Comparison of ENCODE assay signal across 11 cellular contexts in the genomic region with DNA sequence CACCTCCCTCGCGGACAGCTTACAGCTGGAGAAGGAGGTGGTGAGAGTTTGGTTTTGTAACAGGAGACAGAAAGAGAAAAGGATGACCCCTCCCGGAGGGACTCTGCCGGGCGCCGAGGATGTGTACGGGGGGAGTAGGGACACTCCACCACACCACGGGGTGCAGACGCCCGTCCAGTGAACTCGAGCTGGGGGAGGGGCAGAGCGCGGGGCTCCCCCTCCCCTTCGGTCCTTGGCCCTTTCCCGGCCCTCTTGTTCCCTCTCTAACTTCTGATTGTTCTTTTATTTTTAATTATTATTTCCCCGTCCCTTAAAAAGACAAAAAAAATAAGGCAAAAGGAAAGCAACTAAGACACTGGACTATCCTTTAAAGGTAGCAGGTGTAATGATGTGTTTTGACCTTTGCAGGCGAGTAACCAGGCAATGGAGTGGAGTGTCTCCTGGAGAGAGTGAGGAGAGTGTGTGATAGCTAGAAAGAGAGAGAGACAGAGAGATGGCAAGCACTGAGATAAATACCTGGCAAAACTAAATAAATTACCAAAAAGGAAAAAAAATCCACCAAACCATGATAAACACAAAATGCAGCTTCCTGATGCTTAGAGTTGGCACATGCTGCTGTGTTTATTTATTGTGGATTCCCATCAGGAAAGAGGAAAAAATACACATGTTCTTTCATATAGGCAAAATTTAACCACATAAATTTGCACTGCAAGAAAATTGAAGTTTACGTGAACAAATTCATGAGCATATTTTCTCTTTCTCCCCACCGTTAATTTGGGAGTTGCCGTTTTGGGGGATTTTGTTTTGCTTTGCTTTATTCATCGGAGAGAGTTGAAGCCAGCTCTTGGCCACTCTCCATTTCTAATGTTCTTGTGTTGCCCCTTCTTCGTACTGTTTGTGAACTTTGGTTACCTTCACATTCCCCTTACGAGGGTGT. TPM values are rescaled to one million over a fixed set of nuclear protein-coding genes. Genes with fewer than 3 reads are reported as not detected.
DNase-seq lines count a peak whose midpoint lies in the region; ATAC-seq and TF ChIP-seq lines count a peak whose summit lies in the region.
"Had no signal": no experiment of that assay in that cellular context is flagged by ENCODE, and none has a peak within 500 bp of the region (broad histone marks: within the 10 kb centered on the region; RNA-seq: fewer than 3 reads in every experiment).

No MANE protein-coding gene starts in this region.

- no peak overlapping the region for H2BK120ac ChIP-seq in mesenchymal stem cell (ENCODE audit: low read depth, low read length)

- H3K27me3 ChIP-seq in right cardiac atrium (ENCODE audit: control insufficient read depth, insufficient read depth) (peaks cover 8% of the 10 kb centered on the region), upper lobe of right lung (peaks cover 80% of the 10 kb centered on the region), mesenchymal stem cell (ENCODE audit: control insufficient read depth in 1 of 2, insufficient read depth in 1 of 2, low read length in 2 of 2) (peaks cover 83 to 84% of the 10 kb centered on the region in 2 experiments)

- no peak overlapping the region for H3K14ac ChIP-seq in mesenchymal stem cell (ENCODE audit: low read length in 2 of 2)

- no peaks in the 10 kb centered on the region for H3K79me1 ChIP-seq in mesenchymal stem cell (replicated peaks; ENCODE audit: low read length, poor library complexity, severe bottlenecking)

- no peak overlapping the region for H2AK5ac ChIP-seq in mesenchymal stem cell (ENCODE audit: low read length, severe bottlenecking)

- no peak overlapping the region for H4K91ac ChIP-seq in mesenchymal stem cell (ENCODE audit: low read length)

- no peak overlapping the region for H3K18ac ChIP-seq in mesenchymal stem cell (ENCODE audit: low read depth in 1 of 2, low read length in 2 of 2)

- peak overlapping the region in 1 of 2 experiments; percentile 56 for H3K23ac ChIP-seq in mesenchymal stem cell (ENCODE audit: low read length in 2 of 2)

- TF ChIP-seq CTCF in upper lobe of right lung (IDR thresholded peaks at IDR 0.05) = no peak

- H3K36me3 ChIP-seq in SK-N-MC (ENCODE audit: insufficient read depth, low read length) (peaks cover 58% of the 10 kb centered on the region), upper lobe of right lung (no peaks in the 10 kb centered on the region), mesenchymal stem cell (ENCODE audit: control insufficient read depth in 1 of 2, insufficient read depth in 2 of 2, low read depth in 1 of 2, low read length in 2 of 2) (no peaks in the 10 kb centered on the region)
- H3K36me3 ChIP-seq: MG63 had no signal

- H3K4me1 ChIP-seq in right cardiac atrium (ENCODE audit: control insufficient read depth, insufficient read depth, low read length) = peaks cover 7% of the 10 kb centered on the region
- H3K4me1 ChIP-seq in upper lobe of right lung = peaks cover 28% of the 10 kb centered on the region
- H3K4me1 ChIP-seq in mesenchymal stem cell (ENCODE audit: control insufficient read depth, insufficient read depth, low read depth, low read length) = peaks cover 43% of the 10 kb centered on the region

- H3K27ac ChIP-seq in right cardiac atrium (ENCODE audit: low read length) (no peak overlapping the region), SK-N-MC (peak overlapping the region; percentile 99), upper lobe of right lung (no peak overlapping the region), mesenchymal stem cell (ENCODE audit: low read length, poor library complexity, severe bottlenecking) (no peak overlapping the region)

- no peak overlapping the region for H3K4me2 ChIP-seq in mesenchymal stem cell (ENCODE audit: low read length, poor library complexity, severe bottlenecking)

- no peak overlapping the region for H2BK15ac ChIP-seq in mesenchymal stem cell (ENCODE audit: low read depth, poor library complexity, severe bottlenecking)

- H3K4me3 ChIP-seq in right cardiac atrium (ENCODE audit: low read length) (peak overlapping the region; percentile 5), SK-N-MC (peak overlapping the region; percentile 99), upper lobe of right lung (peak overlapping the region; percentile 17), mesenchymal stem cell (ENCODE audit: insufficient read depth in 1 of 2, low read depth in 1 of 2, low read length in 2 of 2) (no peak overlapping the region)

- H3K9me3 ChIP-seq in right cardiac atrium (ENCODE audit: control insufficient read depth, low read length) (no peaks in the 10 kb centered on the region), SK-N-MC (ENCODE audit: low read depth, low read length) (peaks cover 13% of the 10 kb centered on the region; the same call in 1 of the 2 replicates), upper lobe of right lung (no peaks in the 10 kb centered on the region), mesenchymal stem cell (ENCODE audit: control insufficient read depth, low read length) (no peaks in the 10 kb centered on the region)
- H3K9me3 ChIP-seq: MG63 had no signal

- no peak overlapping the region for H2BK12ac ChIP-seq in mesenchymal stem cell (ENCODE audit: low read length in 2 of 2)

- no peak for DNase-seq in right cardiac atrium
- DNase-seq in Right ventricle myocardium inferior (ENCODE audit: missing footprints) = no peak
- DNase-seq in SK-N-MC (ENCODE audit: low read depth, low spot score) = no peak
- DNase-seq in iPS-NIHi7 (ENCODE audit: extremely low spot score) = peak; percentile 41
- no peak for DNase-seq in upper lobe of right lung
- no peak for DNase-seq in mesenchymal stem cell
- DNase-seq in NOMO-1 (lab: John Stamatoyannopoulos, UW; ENCODE audit: unreplicated experiment in 2 of 2) = no peak
- DNase-seq: effector CD8-positive, alpha-beta T cell; MG63 had no signal

- no peak overlapping the region for H3K4ac ChIP-seq in mesenchymal stem cell (ENCODE audit: low read depth in 1 of 2, low read length in 2 of 2)

- no peak overlapping the region for H2BK5ac ChIP-seq in mesenchymal stem cell (ENCODE audit: low read depth, low read length, poor library complexity, severe bottlenecking)

- H3K9ac ChIP-seq in SK-N-MC (ENCODE audit: insufficient read length) (peak overlapping the region; percentile 98), mesenchymal stem cell (ENCODE audit: low read length) (no peak overlapping the region)

- 6% methylated on average over 23 of the region's 23 CpGs for WGBS in right cardiac atrium
- WGBS in mesenchymal stem cell = 3% methylated on average over 14 of the region's 23 CpGs

- no peak overlapping the region for H4K8ac ChIP-seq in mesenchymal stem cell (ENCODE audit: low read length)

- H2AFZ ChIP-seq in mesenchymal stem cell (ENCODE audit: low read depth, low read length) = no peak overlapping the region

- ATAC-seq in right cardiac atrium = no peak
- ATAC-seq in Right ventricle myocardium inferior = no peak
- ATAC-seq in upper lobe of right lung = no peak
- no peak for ATAC-seq in GM21737 (IDR thresholded peaks at IDR 0.05; ENCODE audit: unreplicated experiment)

- intact Hi-C loops in right cardiac atrium (cut with DNase I) (no loop called here), Right ventricle myocardium inferior (cut with DNase I) (no loop called here), upper lobe of right lung (cut with DNase I) (no loop called here)

RNA-seq across cellular contexts. Expression of a gene that starts 1.9 kb away (rescaled TPM):
- not detected for total RNA-seq in right cardiac atrium
- 0.05 TPM for polyA plus RNA-seq in right cardiac atrium
- total RNA-seq in Right ventricle myocardium inferior = not detected
- not detected for total RNA-seq in upper lobe of right lung
- polyA plus RNA-seq in mesenchymal stem cell (2013, experiment 1 of 2) = not detected
- polyA plus RNA-seq in mesenchymal stem cell (2013, experiment 2 of 2) = 0.01 TPM
- total RNA-seq: mesenteric fat pad had no signal

Comparison
In these comparisons a context has a peak if more than half of its experiments do, and no peak if none do; other contexts are left out.
1. H3K4me3 ChIP-seq: peak in right cardiac atrium (single experiment), SK-N-MC (single experiment) and upper lobe of right lung (single experiment); none in mesenchymal stem cell (0 of 2).